In the genomic region with DNA sequence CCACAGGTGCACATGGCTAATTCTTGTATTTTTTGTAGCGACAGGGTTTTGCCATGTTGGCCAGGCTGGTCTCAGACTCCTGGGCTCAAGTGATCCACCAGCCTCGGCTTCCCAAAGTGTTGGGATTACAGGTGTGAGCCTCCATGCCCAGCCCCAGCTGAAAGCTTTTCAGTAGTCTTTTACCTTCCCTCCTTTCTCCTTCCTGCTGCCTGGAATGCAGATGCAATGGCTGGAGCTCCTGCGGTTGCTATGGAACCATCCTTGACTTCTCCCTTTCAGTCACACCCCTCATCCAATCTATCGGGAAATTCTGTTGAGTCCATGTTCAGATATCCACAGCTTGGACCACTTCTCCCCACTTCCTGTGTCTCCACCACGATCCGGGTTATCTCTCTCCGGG, we compare ENCODE assay signal across 15 cellular contexts.
"Had no signal": no experiment of that assay in that cellular context is flagged by ENCODE, and none has a peak within 500 bp of the region (broad histone marks: within the 10 kb centered on the region; RNA-seq: fewer than 3 reads in every experiment).

No MANE protein-coding gene starts in this region.

- H3K27ac Mint-ChIP-seq: activated CD8-positive, alpha-beta memory T cell treated with anti-CD3 and anti-CD28 coated beads, Interleukin-2, amount 10 ng/mL, durations not matched to agents 7 days and 5 days; activated T-cell treated with anti-CD3 and anti-CD28 coated beads, Interleukin-2, amount 50 U/mL, for 24 hours; T-helper 2 cell treated with Interferon-gamma antibody and Interleukin-4, amounts not matched to agents 5 μg/mL and 100 μg/mL, for 36 hours had no signal

- H3K27me3 ChIP-seq: cardiac muscle cell, foreskin keratinocyte, sigmoid colon, suprapubic skin had no signal

- DNase-seq: activated CD4-positive, alpha-beta T cell treated with anti-CD3 and anti-CD28 coated beads, Interleukin-2, amount 50 U/mL, for 48 hours; activated CD8-positive, alpha-beta memory T cell treated with anti-CD3 and anti-CD28 coated beads, Interleukin-2, amount 10 ng/mL, durations not matched to agents 7 days and 5 days; activated effector memory CD4-positive, alpha-beta T cell treated with Interleukin-2 at 50 U/mL for 16 hours; activated T-cell treated with anti-CD3 and anti-CD28 coated beads, Interleukin-2, amount 50 U/mL, for 24 hours; foreskin keratinocyte; midbrain; nucleus accumbens; sigmoid colon; stimulated activated CD4-positive, alpha-beta T cell treated with anti-CD3 and anti-CD28 coated beads, Interleukin-2, amount 100 ng/mL, for 24 hours; stimulated activated naive CD4-positive, alpha-beta T cell treated with Interleukin-2 at 50 U/mL for 16 hours had no signal

- ATAC-seq: activated CD4-positive, CD25-positive, alpha-beta regulatory T cell treated with anti-CD3 and anti-CD28 coated beads, Interleukin-2, amount 50 U/mL, for 24 hours; activated CD8-positive, alpha-beta memory T cell treated with anti-CD3 and anti-CD28 coated beads, Interleukin-2, amount 10 ng/mL, durations not matched to agents 7 days and 5 days; foreskin keratinocyte had no signal

- H3K4me3 Mint-ChIP-seq: activated CD8-positive, alpha-beta memory T cell treated with anti-CD3 and anti-CD28 coated beads, Interleukin-2, amount 10 ng/mL, durations not matched to agents 7 days and 5 days; activated T-cell treated with anti-CD3 and anti-CD28 coated beads, Interleukin-2, amount 50 U/mL, for 24 hours; T-helper 2 cell treated with Interferon-gamma antibody and Interleukin-4, amounts not matched to agents 5 μg/mL and 100 μg/mL, for 36 hours had no signal

- H3K27ac ChIP-seq: foreskin keratinocyte, prostate gland, suprapubic skin had no signal

- H3K4me3 ChIP-seq: cardiac muscle cell, prostate gland, sigmoid colon, suprapubic skin had no signal

- H3K36me3 ChIP-seq: cardiac muscle cell, prostate gland, sigmoid colon, suprapubic skin had no signal

- H3K9me3 Mint-ChIP-seq: activated T-cell treated with anti-CD3 and anti-CD28 coated beads, Interleukin-2, amount 50 U/mL, for 24 hours; T-helper 2 cell treated with Interferon-gamma antibody and Interleukin-4, amounts not matched to agents 5 μg/mL and 100 μg/mL, for 36 hours had no signal

- H3K9me3 ChIP-seq: prostate gland, sigmoid colon, suprapubic skin had no signal

- H3K36me3 Mint-ChIP-seq: activated CD8-positive, alpha-beta memory T cell treated with anti-CD3 and anti-CD28 coated beads, Interleukin-2, amount 10 ng/mL, durations not matched to agents 7 days and 5 days had no signal
